ENCODE assay signal across 26 cellular contexts in genomic region chr13:106129273-106129672, GRCh38.
DNase-seq lines count a peak whose midpoint lies in the region; ATAC-seq and TF ChIP-seq lines count a peak whose summit lies in the region.
"Had no signal": no experiment of that assay in that cellular context is flagged by ENCODE, and none has a peak within 500 bp of the region (broad histone marks: within the 10 kb centered on the region; RNA-seq: fewer than 3 reads in every experiment).

No MANE protein-coding gene starts in this region.

- H3K4me3 ChIP-seq in colonic mucosa: no peak overlapping the region
- H3K4me3 ChIP-seq: BLaER1 treated with 17β-estradiol and CSF1 and Interleukin-3, amounts not matched to agents 10 nM and 100 nM; cardiac muscle cell; coronary artery; GM23248; prostate gland had no signal

- peak overlapping the region; percentile 43 for H3K27ac ChIP-seq in colonic mucosa
- H3K27ac ChIP-seq: BLaER1 treated with 17β-estradiol and CSF1 and Interleukin-3, amounts not matched to agents 10 nM and 100 nM; cardiac muscle cell; coronary artery; GM23248; prostate gland had no signal

- H3K4me1 ChIP-seq in colonic mucosa: peaks cover 8% of the 10 kb centered on the region
- H3K4me1 ChIP-seq: BLaER1 treated with 17β-estradiol and CSF1 and Interleukin-3, amounts not matched to agents 10 nM and 100 nM; prostate gland had no signal

- no peak for ATAC-seq in HG03095 (IDR thresholded peaks at IDR 0.05; ENCODE audit: unreplicated experiment)
- ATAC-seq: left cardiac atrium; stimulated activated naive B cell treated with anti-CD40 and anti-IgM and Interleukin-4, amounts not matched to agents 10 μg/mL and 1 μg/mL and 100 μg/mL, for 72 hours had no signal

- H3K4me1 Mint-ChIP-seq in nephron progenitor cell: no peaks in the 10 kb centered on the region
- H3K4me1 Mint-ChIP-seq: activated naive CD8-positive, alpha-beta T cell treated with anti-CD3 and anti-CD28 coated beads for 36 hours; stimulated activated naive B cell treated with anti-CD40 and anti-IgM and Interleukin-4, amounts not matched to agents 10 μg/mL and 1 μg/mL and 100 μg/mL, for 72 hours had no signal

- intact Hi-C loops in colonic mucosa (cut with DNase I): no loop called here

- H3K4me3 Mint-ChIP-seq in nephron progenitor cell: no peak overlapping the region
- H3K4me3 Mint-ChIP-seq: activated naive CD8-positive, alpha-beta T cell treated with anti-CD3 and anti-CD28 coated beads for 36 hours; stimulated activated naive B cell treated with anti-CD40 and anti-IgM and Interleukin-4, amounts not matched to agents 10 μg/mL and 1 μg/mL and 100 μg/mL, for 72 hours; T-helper 1 cell treated with Interleukin-12 subunit alpha and Interleukin-12 subunit beta and Interleukin-4 antibody, amounts not matched to agents 30 μg/mL and 1 μg/mL, for 36 hours had no signal

- peak; percentile 7 for DNase-seq in COR-L47 (lab: John Stamatoyannopoulos, UW)
- DNase-seq in DMS53 (lab: John Stamatoyannopoulos, UW): peak; percentile 85
- DNase-seq in NCI-H345 treated with DMSO at 0.1 percent for 48 hours (lab: John Stamatoyannopoulos, UW; ENCODE audit: unreplicated experiment): peak; percentile 47
- DNase-seq in colonic mucosa: no peak
- DNase-seq in middle frontal gyrus (ENCODE audit: extremely low spot score, low spot score): no peak
- DNase-seq in nephron progenitor cell: no peak
- DNase-seq in GM20000 (ENCODE audit: low spot score): no peak
- DNase-seq: activated effector memory CD4-positive, alpha-beta T cell treated with anti-CD3 and anti-CD28 coated beads, Interleukin-2, amount 50 U/mL, for 16 hours; activated naive CD8-positive, alpha-beta T cell treated with anti-CD3 and anti-CD28 coated beads for 36 hours; aorta; effector memory CD4-positive, alpha-beta T cell; foreskin fibroblast; GM23248; Kasumi-1; left cardiac atrium; mesendoderm; NCI-H2029 treated with DMSO at 0.1 percent for 48 hours; NCI-H82; SK-N-SH; stimulated activated naive B cell treated with anti-CD40 and anti-IgM and Interleukin-4, amounts not matched to agents 10 μg/mL and 1 μg/mL and 100 μg/mL, for 72 hours had no signal

- H3K27me3 Mint-ChIP-seq in nephron progenitor cell (ENCODE audit: low read depth, poor library complexity): peaks cover 4% of the 10 kb centered on the region
- H3K27me3 Mint-ChIP-seq: stimulated activated naive B cell treated with anti-CD40 and anti-IgM and Interleukin-4, amounts not matched to agents 10 μg/mL and 1 μg/mL and 100 μg/mL, for 72 hours had no signal

- no peaks in the 10 kb centered on the region for H3K9me3 ChIP-seq in colonic mucosa
- H3K9me3 ChIP-seq: prostate gland, SK-N-SH had no signal

- no peak for TF ChIP-seq CTCF in colonic mucosa (IDR thresholded peaks at IDR 0.05)
- no peak for TF ChIP-seq CTCF in nephron progenitor cell (IDR thresholded peaks at IDR 0.05)
- TF ChIP-seq CTCF in GM20000 (IDR thresholded peaks at IDR 0.05; ENCODE audit: extremely low read depth, missing control alignments): no peak

- H3K9ac ChIP-seq in colonic mucosa (ENCODE audit: low read depth in 2 of 2, low read length in 2 of 2): no peak overlapping the region
- H3K9ac ChIP-seq: BLaER1 treated with 17β-estradiol and CSF1 and Interleukin-3, amounts not matched to agents 10 nM and 100 nM; GM23248; SK-N-SH had no signal

- H3K9me3 Mint-ChIP-seq in nephron progenitor cell: peaks cover 43% of the 10 kb centered on the region
- H3K9me3 Mint-ChIP-seq: activated naive CD8-positive, alpha-beta T cell treated with anti-CD3 and anti-CD28 coated beads for 36 hours had no signal

- no peaks in the 10 kb centered on the region for H3K36me3 ChIP-seq in colonic mucosa
- H3K36me3 ChIP-seq: BLaER1 treated with 17β-estradiol and CSF1 and Interleukin-3, amounts not matched to agents 10 nM and 100 nM; cardiac muscle cell; prostate gland had no signal

- peaks cover 26% of the 10 kb centered on the region for H3K36me3 Mint-ChIP-seq in nephron progenitor cell (ENCODE audit: low read depth)
- H3K36me3 Mint-ChIP-seq: activated naive CD8-positive, alpha-beta T cell treated with anti-CD3 and anti-CD28 coated beads for 36 hours; stimulated activated naive B cell treated with anti-CD40 and anti-IgM and Interleukin-4, amounts not matched to agents 10 μg/mL and 1 μg/mL and 100 μg/mL, for 72 hours had no signal

- no peak overlapping the region for H3K27ac Mint-ChIP-seq in nephron progenitor cell
- H3K27ac Mint-ChIP-seq: activated naive CD8-positive, alpha-beta T cell treated with anti-CD3 and anti-CD28 coated beads for 36 hours; stimulated activated naive B cell treated with anti-CD40 and anti-IgM and Interleukin-4, amounts not matched to agents 10 μg/mL and 1 μg/mL and 100 μg/mL, for 72 hours; T-helper 1 cell treated with Interleukin-12 subunit alpha and Interleukin-12 subunit beta and Interleukin-4 antibody, amounts not matched to agents 30 μg/mL and 1 μg/mL, for 36 hours had no signal

- no peaks in the 10 kb centered on the region for H3K27me3 ChIP-seq in colonic mucosa
- H3K27me3 ChIP-seq: BLaER1 treated with 17β-estradiol and CSF1 and Interleukin-3, amounts not matched to agents 10 nM and 100 nM; cardiac muscle cell had no signal

Comparison
In these comparisons a context has a peak if more than half of its experiments do, and no peak if none do; other contexts are left out.
1. DNase-seq: peak in COR-L47 (single experiment), DMS53 (single experiment) and NCI-H345 treated with DMSO at 0.1 percent for 48 hours (single experiment); none in colonic mucosa (single experiment), middle frontal gyrus (single experiment), nephron progenitor cell (single experiment) and GM20000 (single experiment).